ENCODE assay signal across 14 cellular contexts in the genomic region with DNA sequence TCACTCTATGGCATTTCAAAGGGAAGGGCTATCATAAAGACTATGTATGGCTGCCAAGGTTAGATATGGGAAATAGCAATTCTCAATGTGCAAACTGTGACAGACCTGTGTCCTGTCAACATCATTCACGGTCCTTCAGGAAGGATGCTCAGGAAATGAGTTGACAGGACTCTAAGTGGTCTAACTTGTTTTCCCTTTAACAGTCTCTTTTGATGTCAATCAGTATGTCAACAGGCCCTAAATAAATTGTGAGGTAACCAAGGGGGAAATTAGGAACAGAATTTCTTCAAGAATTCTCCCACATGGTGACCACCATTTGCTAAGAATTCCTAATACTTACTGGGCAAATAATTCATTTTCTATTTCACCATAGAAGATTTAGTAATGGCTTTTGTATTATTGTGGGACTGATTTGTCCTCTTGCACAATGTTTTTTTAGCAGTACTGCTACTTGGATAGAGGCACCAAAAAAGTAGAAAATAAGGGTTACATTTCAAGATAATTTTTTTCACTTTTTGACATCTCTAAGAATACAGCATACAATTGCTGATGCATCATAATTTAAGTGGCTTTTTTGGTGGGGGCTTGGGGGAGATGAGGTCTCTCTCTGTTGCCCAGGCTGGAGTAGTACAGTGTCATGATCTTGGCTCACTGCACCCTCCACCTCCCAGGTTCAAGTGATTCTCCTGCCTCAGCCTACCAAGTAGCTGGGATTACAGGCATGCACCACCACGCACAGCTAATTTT.
DNase-seq lines count a peak whose midpoint lies in the region; ATAC-seq, FAIRE-seq and TF ChIP-seq lines count a peak whose summit lies in the region.
"Had no signal": no experiment of that assay in that cellular context is flagged by ENCODE, and none has a peak within 500 bp of the region (broad histone marks: within the 10 kb centered on the region; RNA-seq: fewer than 3 reads in every experiment).

No MANE protein-coding gene starts in this region.

- H3K9me3 ChIP-seq in HepG2 (ENCODE audit: low read length) (no peaks in the 10 kb centered on the region), right lobe of liver (no peaks in the 10 kb centered on the region)
- H3K9me3 ChIP-seq: suprapubic skin had no signal

- CTCF ChIA-PET in HepG2 (lab: Yijun Ruan, JAX; ENCODE audit: low intra/inter-chr PET ratio, low total read pairs): no interaction called here

- no peaks in the 10 kb centered on the region for H3K27me3 ChIP-seq in HepG2 (ENCODE audit: control insufficient read depth in 1 of 2, insufficient read depth in 2 of 2, low read length in 2 of 2)
- no peaks in the 10 kb centered on the region for H3K27me3 ChIP-seq in right lobe of liver
- no peaks in the 10 kb centered on the region for H3K27me3 ChIP-seq in foreskin keratinocyte
- H3K27me3 ChIP-seq: suprapubic skin had no signal

- in situ Hi-C loops in HepG2 (cut with HindIII; ENCODE audit: extremely low pct_ligation_motif_present, low pct_unique_long_range_greater_than_20kb): no loop called here

- DNase-seq in HepG2 (ENCODE audit: low spot score) (no peak), right lobe of liver (no peak), NCI-H510A treated with DMSO at 0.1 percent for 48 hours (lab: John Stamatoyannopoulos, UW) (peak; percentile 88), fibroblast of the aortic adventitia (ENCODE audit: low read depth) (peak; percentile 18), germinal center (ENCODE audit: low spot score) (no peak), cortex of kidney (lab: John Stamatoyannopoulos, UW) (no peak), foreskin keratinocyte (no peak)
- DNase-seq: activated CD8-positive, alpha-beta T cell treated with anti-CD3 and anti-CD28 coated beads, Interleukin-2, amount 10 ng/mL, durations not matched to agents 7 days and 5 days; activated T-cell treated with anti-CD3 and anti-CD28 coated beads, Interleukin-2, amount 50 U/mL, for 48 hours; CD8-positive, alpha-beta T cell; midbrain had no signal

- no peaks in the 10 kb centered on the region for H4K20me1 ChIP-seq in HepG2 (ENCODE audit: insufficient read depth, low read length)

- WGBS in HepG2 (ENCODE audit: low lambda C conversion rate): 4% methylated on average over 2 of the region's 2 CpGs
- WGBS in right lobe of liver (ENCODE audit: insufficient coverage, low coverage, low lambda C conversion rate, missing lambda C conversion rate): 36% methylated on average over 2 of the region's 2 CpGs

- ATAC-seq in HepG2: no peak
- no peak for ATAC-seq in right lobe of liver
- no peak for ATAC-seq in GM18867 (IDR thresholded peaks at IDR 0.05; ENCODE audit: unreplicated experiment)
- ATAC-seq in foreskin keratinocyte: no peak
- ATAC-seq: activated CD8-positive, alpha-beta T cell treated with anti-CD3 and anti-CD28 coated beads, Interleukin-2, amount 10 ng/mL, durations not matched to agents 7 days and 5 days; CD8-positive, alpha-beta T cell; WTC11 had no signal

- H3K4me3 ChIP-seq in HepG2 (replicated peaks in 1 of 3; ENCODE audit: insufficient read depth in 1 of 3, low read depth in 2 of 3, low read length in 3 of 3) (no peak overlapping the region), right lobe of liver (no peak overlapping the region), fibroblast of the aortic adventitia (ENCODE audit: low read depth, low read length) (no peak overlapping the region)
- H3K4me3 ChIP-seq: suprapubic skin had no signal

- intact Hi-C loops in HepG2 (cut with micrococcal nuclease; ENCODE audit: unreplicated experiment): no loop called here
- intact Hi-C loops in right lobe of liver (cut with DNase I): no loop called here

- BruUV-seq in HepG2 (replicated peaks; lab: Mats Ljungman, UMichigan): no TSS peak

- no peak overlapping the region for H2AFZ ChIP-seq in HepG2 (ENCODE audit: low read length)

- H3K27ac ChIP-seq in HepG2 (ENCODE audit: extremely low read length, insufficient read depth, low read length): no peak overlapping the region
- H3K27ac ChIP-seq in right lobe of liver: no peak overlapping the region
- no peak overlapping the region for H3K27ac ChIP-seq in foreskin keratinocyte
- H3K27ac ChIP-seq: suprapubic skin had no signal

- FAIRE-seq in HepG2 (lab: Jason Lieb, UNC): no peak

- TF ChIP-seq CTCF in HepG2 (CRISPR knock-in tag; IDR thresholded peaks at IDR 0.05): no peak
- no peak for TF ChIP-seq CTCF in right lobe of liver (IDR thresholded peaks at IDR 0.05)
- TF ChIP-seq CTCF in fibroblast of the aortic adventitia (IDR thresholded peaks at IDR 0.05; ENCODE audit: insufficient read depth, low read length): no peak
- TF ChIP-seq CTCF in foreskin keratinocyte (conservative IDR thresholded peaks at IDR 0.05): no peak

- TF ChIP-seq POLR2A in HepG2 (IDR thresholded peaks at IDR 0.05; ENCODE audit: insufficient read depth in 1 of 2, low read depth in 2 of 2, low read length in 2 of 2) (no peak), right lobe of liver (IDR thresholded peaks at IDR 0.05) (no peak)

- H3K36me3 ChIP-seq in HepG2 (replicated peaks in 1 of 2; ENCODE audit: control insufficient read depth in 1 of 2, insufficient read depth in 2 of 2, low read length in 2 of 2): no peaks in the 10 kb centered on the region
- H3K36me3 ChIP-seq in right lobe of liver: no peaks in the 10 kb centered on the region
- H3K36me3 ChIP-seq: suprapubic skin had no signal

- no peak overlapping the region for H3K9ac ChIP-seq in HepG2 (ENCODE audit: insufficient read depth, low read depth, low read length)

- no peak overlapping the region for H3K4me2 ChIP-seq in HepG2 (ENCODE audit: low read depth, low read length)

- POLR2A ChIA-PET in HepG2 (lab: Yijun Ruan, JAX): no interaction called here

- TF ChIP-seq RAD21 in HepG2 (CRISPR knock-in tag; IDR thresholded peaks at IDR 0.05): no peak

- H3K79me2 ChIP-seq in HepG2 (ENCODE audit: insufficient read depth, low read length): no peaks in the 10 kb centered on the region

- no peaks in the 10 kb centered on the region for H3K4me1 ChIP-seq in HepG2 (ENCODE audit: insufficient read depth, low read length)
- no peaks in the 10 kb centered on the region for H3K4me1 ChIP-seq in right lobe of liver
- H3K4me1 ChIP-seq in foreskin keratinocyte: no peaks in the 10 kb centered on the region

- TF ChIP-seq EP300 in HepG2 (IDR thresholded peaks at IDR 0.05; ENCODE audit: low read depth in 2 of 2, low read length in 2 of 2) (no peak), HepG2 (CRISPR knock-in tag; IDR thresholded peaks at IDR 0.05; ENCODE audit: borderline replicate concordance) (no peak)

TF ChIP-seq in HepG2, 621 proteins besides CTCF, POLR2A, EP300 and RAD21:
- TF ChIP-seq MAFK (conservative IDR thresholded peaks at IDR 0.05 in 1 of 2, IDR thresholded peaks at IDR 0.05 in 1 of 2; ENCODE audit: low read length in 2 of 2) (peak; percentile 59 to 66), CSRNP1 (CRISPR knock-in tag; IDR thresholded peaks at IDR 0.05) (no peak), MAFF (IDR thresholded peaks at IDR 0.05; ENCODE audit: low read depth, low read length) (peak; percentile 40)

Comparison
In these comparisons a context has a peak if more than half of its experiments do, and no peak if none do; other contexts are left out.
1. DNase-seq: peak in NCI-H510A treated with DMSO at 0.1 percent for 48 hours (single experiment) and fibroblast of the aortic adventitia (single experiment); none in HepG2 (single experiment), right lobe of liver (0 of 3), germinal center (single experiment), cortex of kidney (single experiment) and foreskin keratinocyte (0 of 2).